ENCODE assay signal across 30 cellular contexts in genomic region chr9:107308461-107308860, GRCh38. TPM values are rescaled to one million over a fixed set of nuclear protein-coding genes. Genes with fewer than 3 reads are reported as not detected.
DNase-seq lines count a peak whose midpoint lies in the region; ATAC-seq and TF ChIP-seq lines count a peak whose summit lies in the region.
"Had no signal": no experiment of that assay in that cellular context is flagged by ENCODE, and none has a peak within 500 bp of the region (broad histone marks: within the 10 kb centered on the region; RNA-seq: fewer than 3 reads in every experiment).

No MANE protein-coding gene starts in this region.

- peaks cover 49% of the 10 kb centered on the region for H3K4me1 Mint-ChIP-seq in T-helper 2 cell treated with Interferon-gamma antibody and Interleukin-4, amounts not matched to agents 5 μg/mL and 100 μg/mL, for 36 hours (ENCODE audit: low read depth)
- H3K4me1 Mint-ChIP-seq in CD4-positive, alpha-beta T cell (ENCODE audit: low read depth): peaks cover 80% of the 10 kb centered on the region
- H3K4me1 Mint-ChIP-seq in activated CD8-positive, alpha-beta T cell treated with anti-CD3 and anti-CD28 coated beads for 36 hours (ENCODE audit: low read depth): peaks cover 56% of the 10 kb centered on the region
- peaks cover 18% of the 10 kb centered on the region for H3K4me1 Mint-ChIP-seq in memory B cell

- no peak for DNase-seq in T-helper 2 cell treated with Interferon-gamma antibody and Interleukin-4, amounts not matched to agents 5 μg/mL and 100 μg/mL, for 36 hours (ENCODE audit: low spot score)
- DNase-seq in T-helper 2 cell (no peak), memory B cell (ENCODE audit: low spot score in 2 of 2) (no peak), SHP77 treated with DMSO at 0.1 percent for 48 hours (lab: John Stamatoyannopoulos, UW) (no peak), pons (ENCODE audit: low spot score) (no peak)
- DNase-seq in CD4-positive, alpha-beta T cell: no peak
- no peak for DNase-seq in activated CD8-positive, alpha-beta T cell treated with anti-CD3 and anti-CD28 coated beads for 36 hours
- DNase-seq: 8988T; activated CD4-positive, alpha-beta memory T cell treated with anti-CD3 and anti-CD28 coated beads for 36 hours; activated T-cell treated with anti-CD3 and anti-CD28 coated beads, Interleukin-2, amount 50 U/mL, for 4 hours; esophagus squamous epithelium; gastrocnemius medialis; GF-D8; GOT3; islet precursor cell; lower lobe of right lung; NCI-H1092; NCI-H1930; NCI-H446; occipital lobe; OCI-M1; retina; spleen; stimulated activated CD4-positive, alpha-beta T cell treated with anti-CD3 and anti-CD28 coated beads, Interleukin-4, amount 100 ng/mL, for 4 hours; stimulated activated naive CD8-positive, alpha-beta T cell treated with anti-CD3 and anti-CD28 coated beads, Interleukin-15, Interleukin-2, amounts not matched to agents 100 U/mL and 50 U/mL, for 24 hours; thyroid gland had no signal

- H3K4me3 Mint-ChIP-seq in T-helper 2 cell treated with Interferon-gamma antibody and Interleukin-4, amounts not matched to agents 5 μg/mL and 100 μg/mL, for 36 hours: peak overlapping the region; percentile 45
- H3K4me3 Mint-ChIP-seq in CD4-positive, alpha-beta T cell: no peak overlapping the region
- no peak overlapping the region for H3K4me3 Mint-ChIP-seq in activated CD8-positive, alpha-beta T cell treated with anti-CD3 and anti-CD28 coated beads for 36 hours
- no peak overlapping the region for H3K4me3 Mint-ChIP-seq in memory B cell
- H3K4me3 Mint-ChIP-seq: activated CD4-positive, alpha-beta memory T cell treated with anti-CD3 and anti-CD28 coated beads for 36 hours; brain had no signal

- H3K36me3 Mint-ChIP-seq in T-helper 2 cell treated with Interferon-gamma antibody and Interleukin-4, amounts not matched to agents 5 μg/mL and 100 μg/mL, for 36 hours (ENCODE audit: low read depth): peaks cover 67% of the 10 kb centered on the region
- peaks cover 88% of the 10 kb centered on the region for H3K36me3 Mint-ChIP-seq in CD4-positive, alpha-beta T cell (ENCODE audit: low read depth)
- peaks cover 59% of the 10 kb centered on the region for H3K36me3 Mint-ChIP-seq in activated CD8-positive, alpha-beta T cell treated with anti-CD3 and anti-CD28 coated beads for 36 hours (ENCODE audit: low read depth)
- peaks cover 39% of the 10 kb centered on the region for H3K36me3 Mint-ChIP-seq in memory B cell

- H3K9me3 ChIP-seq in CD4-positive, alpha-beta T cell (ENCODE audit: control insufficient read depth, low read length): no peaks in the 10 kb centered on the region
- H3K9me3 ChIP-seq: esophagus squamous epithelium, gastrocnemius medialis, lower lobe of right lung, spleen, thyroid gland had no signal

- TF ChIP-seq CTCF in CD4-positive, alpha-beta T cell (IDR thresholded peaks at IDR 0.05): no peak
- no peak for TF ChIP-seq CTCF in activated CD8-positive, alpha-beta T cell treated with anti-CD3 and anti-CD28 coated beads for 36 hours (IDR thresholded peaks at IDR 0.05)

- POLR2A ChIA-PET in CD4-positive, alpha-beta T cell (lab: Charles Lee): interaction anchor here (2.8 kb wide), 1 partner anchor 25 kb away, joined by 9 read pairs; the partner anchor contains the start of gene RAD23B
- POLR2A ChIA-PET in activated CD8-positive, alpha-beta T cell treated with anti-CD3 and anti-CD28 coated beads for 36 hours (lab: Charles Lee): interaction anchor here (1.4 kb wide), 1 partner anchor 25 kb away, joined by 4 read pairs; no protein-coding TSS in a partner anchor

- CTCF ChIA-PET in CD4-positive, alpha-beta T cell (lab: Charles Lee): no interaction called here
- CTCF ChIA-PET in activated CD8-positive, alpha-beta T cell treated with anti-CD3 and anti-CD28 coated beads for 36 hours (lab: Charles Lee): interaction anchor here (1.4 to 1.9 kb wide), 2 partner anchors 9 to 33 kb away, joined by 3 to 6 read pairs; no protein-coding TSS in a partner anchor

- H3K27ac Mint-ChIP-seq in T-helper 2 cell treated with Interferon-gamma antibody and Interleukin-4, amounts not matched to agents 5 μg/mL and 100 μg/mL, for 36 hours: no peak overlapping the region
- H3K27ac Mint-ChIP-seq in CD4-positive, alpha-beta T cell: peak overlapping the region; percentile 31
- H3K27ac Mint-ChIP-seq in activated CD8-positive, alpha-beta T cell treated with anti-CD3 and anti-CD28 coated beads for 36 hours: peak overlapping the region; percentile 38
- peak overlapping the region; percentile 55 for H3K27ac Mint-ChIP-seq in memory B cell
- H3K27ac Mint-ChIP-seq: activated CD4-positive, alpha-beta memory T cell treated with anti-CD3 and anti-CD28 coated beads for 36 hours had no signal

- no peak overlapping the region for H3K27ac ChIP-seq in CD4-positive, alpha-beta T cell (ENCODE audit: low read depth, low read length)
- H3K27ac ChIP-seq: esophagus squamous epithelium, gastrocnemius medialis, lower lobe of right lung, spleen, thyroid gland, VCaP had no signal

- H3K27me3 ChIP-seq in CD4-positive, alpha-beta T cell (ENCODE audit: control insufficient read depth, insufficient read depth, low read length): no peaks in the 10 kb centered on the region
- H3K27me3 ChIP-seq: esophagus squamous epithelium, gastrocnemius medialis, spleen, thyroid gland had no signal

- no peaks in the 10 kb centered on the region for H3K27me3 Mint-ChIP-seq in T-helper 2 cell treated with Interferon-gamma antibody and Interleukin-4, amounts not matched to agents 5 μg/mL and 100 μg/mL, for 36 hours (ENCODE audit: low read depth)
- no peaks in the 10 kb centered on the region for H3K27me3 Mint-ChIP-seq in CD4-positive, alpha-beta T cell
- H3K27me3 Mint-ChIP-seq in activated CD8-positive, alpha-beta T cell treated with anti-CD3 and anti-CD28 coated beads for 36 hours: no peaks in the 10 kb centered on the region
- H3K27me3 Mint-ChIP-seq in memory B cell: no peaks in the 10 kb centered on the region
- H3K27me3 Mint-ChIP-seq: activated CD4-positive, alpha-beta memory T cell treated with anti-CD3 and anti-CD28 coated beads for 36 hours; brain had no signal

- intact Hi-C loops in CD4-positive, alpha-beta T cell (cut with DNase I, micrococcal nuclease): loop anchor here in 1 of 2 experiments (5.0 kb wide), 1 partner anchor 36 kb away; no protein-coding TSS in a partner anchor
- intact Hi-C loops in activated CD8-positive, alpha-beta T cell treated with anti-CD3 and anti-CD28 coated beads for 36 hours (cut with micrococcal nuclease): no loop called here

- no peak for ATAC-seq in CD4-positive, alpha-beta T cell (ENCODE audit: poor library complexity)
- no peak for ATAC-seq in activated CD8-positive, alpha-beta T cell treated with anti-CD3 and anti-CD28 coated beads for 36 hours
- ATAC-seq in memory B cell (ENCODE audit: low read depth): no peak
- ATAC-seq in HG03095 (IDR thresholded peaks at IDR 0.05; ENCODE audit: unreplicated experiment): no peak
- ATAC-seq: gastrocnemius medialis, lower lobe of right lung, Right ventricle myocardium inferior had no signal

- H3K9me3 Mint-ChIP-seq in T-helper 2 cell treated with Interferon-gamma antibody and Interleukin-4, amounts not matched to agents 5 μg/mL and 100 μg/mL, for 36 hours: no peaks in the 10 kb centered on the region
- no peaks in the 10 kb centered on the region for H3K9me3 Mint-ChIP-seq in CD4-positive, alpha-beta T cell
- no peaks in the 10 kb centered on the region for H3K9me3 Mint-ChIP-seq in activated CD8-positive, alpha-beta T cell treated with anti-CD3 and anti-CD28 coated beads for 36 hours
- no peaks in the 10 kb centered on the region for H3K9me3 Mint-ChIP-seq in memory B cell
- H3K9me3 Mint-ChIP-seq: activated CD4-positive, alpha-beta memory T cell treated with anti-CD3 and anti-CD28 coated beads for 36 hours; activated T-cell treated with anti-CD3 and anti-CD28 coated beads, Interleukin-2, amount 50 U/mL, for 4 hours; brain had no signal

RNA-seq across cellular contexts. Expression of gene RAD23B, which starts 25.4 kb away (rescaled TPM):
- total RNA-seq in CD4-positive, alpha-beta T cell: 10 to 100 TPM; 63.8 to 68.1 TPM
- 100 to 1,000 TPM; 115 to 117 TPM for total RNA-seq in activated CD8-positive, alpha-beta T cell treated with anti-CD3 and anti-CD28 coated beads for 36 hours
